Comparison of ENCODE assay signal across 8 cellular contexts in the genomic region with DNA sequence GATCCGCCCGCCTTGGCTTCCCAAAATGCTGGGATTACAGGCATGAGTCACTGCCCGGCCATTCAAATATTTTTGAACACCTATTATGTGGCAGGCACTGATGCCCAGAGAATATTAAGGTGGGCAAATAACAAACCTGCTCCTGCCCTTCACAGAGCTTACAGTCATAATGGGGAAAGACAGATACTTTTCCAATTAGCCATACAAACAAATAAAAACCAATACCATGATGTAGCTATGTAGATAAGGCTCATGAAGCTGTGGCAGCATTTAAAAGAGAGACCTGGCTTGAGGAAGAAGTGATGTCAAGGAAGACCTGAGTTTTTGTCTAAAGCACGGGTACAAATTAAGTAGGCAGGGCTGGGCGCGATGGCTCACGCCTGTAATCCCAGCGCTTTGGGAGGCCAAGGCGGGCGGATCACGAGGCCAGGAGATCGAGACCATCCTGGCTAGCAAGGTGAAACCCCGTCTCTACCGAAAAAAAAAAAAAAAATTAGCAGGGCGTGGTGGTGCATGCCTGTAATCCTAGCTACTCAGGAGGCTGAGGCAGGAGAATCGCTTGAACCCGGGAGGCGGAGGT. TPM values are rescaled to one million over a fixed set of nuclear protein-coding genes. Genes with fewer than 3 reads are reported as not detected.
DNase-seq lines count a peak whose midpoint lies in the region; ATAC-seq and TF ChIP-seq lines count a peak whose summit lies in the region.
"Not testable (repeated sequence)": the region's sequence is repeated elsewhere in the genome, so short reads cannot be mapped to it uniquely, and the experiment has no call there.

No MANE protein-coding gene starts in this region.

- H3K4me1 Mint-ChIP-seq in activated T-helper 1 cell treated with anti-CD3 and anti-CD28 coated beads, Interleukin-12 subunit alpha, Interleukin-12 subunit beta, Interleukin-2, Interleukin-4 antibody, amounts not matched to agents 30 ng/mL and 10 ng/mL and 1 ng/mL, durations not matched to agents 14 hours and 24 hours and 36 hours (ENCODE audit: low read depth): peaks cover 33% of the 10 kb centered on the region
- peaks cover 32% of the 10 kb centered on the region for H3K4me1 Mint-ChIP-seq in chondrocyte (ENCODE audit: low read depth)
- H3K4me1 Mint-ChIP-seq in glutamatergic neuron (ENCODE audit: low read depth, unreplicated experiment): peaks cover 11% of the 10 kb centered on the region
- peaks cover 34% of the 10 kb centered on the region for H3K4me1 Mint-ChIP-seq in stimulated activated naive CD8-positive, alpha-beta T cell treated with anti-CD3 and anti-CD28 coated beads, Interleukin-15, amount 100 ng/mL, for 72 hours

- peak overlapping the region; percentile 13 for H3K27ac Mint-ChIP-seq in activated T-helper 1 cell treated with anti-CD3 and anti-CD28 coated beads, Interleukin-12 subunit alpha, Interleukin-12 subunit beta, Interleukin-2, Interleukin-4 antibody, amounts not matched to agents 30 ng/mL and 10 ng/mL and 1 ng/mL, durations not matched to agents 14 hours and 24 hours and 36 hours
- H3K27ac Mint-ChIP-seq in chondrocyte (ENCODE audit: unreplicated experiment): peak overlapping the region; percentile 27
- H3K27ac Mint-ChIP-seq in glutamatergic neuron (ENCODE audit: unreplicated experiment); stimulated activated naive CD8-positive, alpha-beta T cell treated with anti-CD3 and anti-CD28 coated beads, Interleukin-15, amount 100 ng/mL, for 72 hours: not testable (repeated sequence)

- H3K27me3 Mint-ChIP-seq in activated T-helper 1 cell treated with anti-CD3 and anti-CD28 coated beads, Interleukin-12 subunit alpha, Interleukin-12 subunit beta, Interleukin-2, Interleukin-4 antibody, amounts not matched to agents 30 ng/mL and 10 ng/mL and 1 ng/mL, durations not matched to agents 14 hours and 24 hours and 36 hours (ENCODE audit: insufficient read depth); chondrocyte (ENCODE audit: low read depth); glutamatergic neuron (ENCODE audit: unreplicated experiment); stimulated activated naive CD8-positive, alpha-beta T cell treated with anti-CD3 and anti-CD28 coated beads, Interleukin-15, amount 100 ng/mL, for 72 hours: not testable (repeated sequence)

- H3K36me3 Mint-ChIP-seq in activated T-helper 1 cell treated with anti-CD3 and anti-CD28 coated beads, Interleukin-12 subunit alpha, Interleukin-12 subunit beta, Interleukin-2, Interleukin-4 antibody, amounts not matched to agents 30 ng/mL and 10 ng/mL and 1 ng/mL, durations not matched to agents 14 hours and 24 hours and 36 hours (ENCODE audit: low read depth): peaks cover 16% of the 10 kb centered on the region
- H3K36me3 Mint-ChIP-seq in chondrocyte (ENCODE audit: low read depth); glutamatergic neuron (ENCODE audit: unreplicated experiment): not testable (repeated sequence)

- H3K4me2 ChIP-seq in BLaER1 (peak overlapping the region; percentile 89), neural cell (ENCODE audit: low read length) (peak overlapping the region; percentile 73)

- not testable (repeated sequence) for TF ChIP-seq EP300 in neural cell (conservative IDR thresholded peaks at IDR 0.05; ENCODE audit: poor library complexity, severe bottlenecking)

- H3K9me2 ChIP-seq in neural cell (ENCODE audit: insufficient read depth, low read length): not testable (repeated sequence)

- not testable (repeated sequence) for H3K9me3 Mint-ChIP-seq in activated T-helper 1 cell treated with anti-CD3 and anti-CD28 coated beads, Interleukin-12 subunit alpha, Interleukin-12 subunit beta, Interleukin-2, Interleukin-4 antibody, amounts not matched to agents 30 ng/mL and 10 ng/mL and 1 ng/mL, durations not matched to agents 14 hours and 24 hours and 36 hours; chondrocyte (ENCODE audit: low read depth); glutamatergic neuron (ENCODE audit: unreplicated experiment); stimulated activated naive CD8-positive, alpha-beta T cell treated with anti-CD3 and anti-CD28 coated beads, Interleukin-15, amount 100 ng/mL, for 72 hours

- H3K27me3 ChIP-seq in BLaER1; RWPE2 (ENCODE audit: insufficient read depth, poor library complexity, severe bottlenecking); neural cell (ENCODE audit: insufficient read depth, low read depth, low read length): not testable (repeated sequence)

- H4K20me1 ChIP-seq in BLaER1; neural cell (ENCODE audit: insufficient read depth): not testable (repeated sequence)

- not testable (repeated sequence) for TF ChIP-seq CTCF in HFF-Myc (IDR thresholded peaks at IDR 0.05; ENCODE audit: low read depth, low read length, missing control alignments); RWPE2 (IDR thresholded peaks at IDR 0.05; ENCODE audit: poor library complexity, severe bottlenecking); chondrocyte (IDR thresholded peaks at IDR 0.05); glutamatergic neuron (IDR thresholded peaks at IDR 0.05; ENCODE audit: partially characterized antibody, unreplicated experiment); neural cell (IDR thresholded peaks at IDR 0.05; ENCODE audit: poor library complexity, severe bottlenecking)

- peaks cover 40% of the 10 kb centered on the region for H3K36me3 ChIP-seq in BLaER1
- peaks cover 21% of the 10 kb centered on the region; the same call in 1 of the 2 replicates for H3K36me3 ChIP-seq in RWPE2 (ENCODE audit: low read depth)
- not testable (repeated sequence) for H3K36me3 ChIP-seq in neural cell (ENCODE audit: insufficient read depth, low read length)

- peak overlapping the region; percentile 82 for H3K9ac ChIP-seq in BLaER1
- not testable (repeated sequence) for H3K9ac ChIP-seq in neural cell (ENCODE audit: low read length)

- H2AFZ ChIP-seq in neural cell (ENCODE audit: low read depth, low read length): not testable (repeated sequence)

- H3K4me3 ChIP-seq in BLaER1 (peak overlapping the region; percentile 83), HFF-Myc (replicated peaks; ENCODE audit: low read depth, low read length) (peak overlapping the region; percentile 73), RWPE2 (ENCODE audit: severe bottlenecking) (peak overlapping the region; percentile 84), neural cell (ENCODE audit: low read length) (peak overlapping the region; percentile 100)

- intact Hi-C loops in activated T-helper 1 cell treated with anti-CD3 and anti-CD28 coated beads, Interleukin-12 subunit alpha, Interleukin-12 subunit beta, Interleukin-2, Interleukin-4 antibody, amounts not matched to agents 30 ng/mL and 10 ng/mL and 1 ng/mL, durations not matched to agents 14 hours and 24 hours and 36 hours (cut with micrococcal nuclease): not testable (repeated sequence)

- not testable (repeated sequence) for H3F3A ChIP-seq in neural cell (ENCODE audit: insufficient read depth, low read length, poor library complexity, severe bottlenecking)

- peaks cover 11% of the 10 kb centered on the region for H3K79me2 ChIP-seq in neural cell (replicated peaks; ENCODE audit: insufficient read depth, low read length)

- not testable (repeated sequence) for DNase-seq in HFF-Myc (ENCODE audit: extremely low read depth, low read depth); RWPE2 (ENCODE audit: low spot score); activated T-helper 1 cell treated with anti-CD3 and anti-CD28 coated beads, Interleukin-12 subunit alpha, Interleukin-12 subunit beta, Interleukin-2, Interleukin-4 antibody, amounts not matched to agents 30 ng/mL and 10 ng/mL and 1 ng/mL, durations not matched to agents 14 hours and 24 hours and 36 hours (ENCODE audit: low spot score); chondrocyte (ENCODE audit: low spot score); glutamatergic neuron; stimulated activated naive CD8-positive, alpha-beta T cell treated with anti-CD3 and anti-CD28 coated beads, Interleukin-15, amount 100 ng/mL, for 72 hours

- 0 out of 2 replicates have a peak overlapping the region, but pooled peaks have one; percentile 82 for H3K27ac ChIP-seq in BLaER1
- not testable (repeated sequence) for H3K27ac ChIP-seq in RWPE2 (ENCODE audit: poor library complexity, severe bottlenecking); neural cell (ENCODE audit: low read length)

- TF ChIP-seq RAD21 in neural cell (conservative IDR thresholded peaks at IDR 0.05): not testable (repeated sequence)

- peak overlapping the region; percentile 89 for H3K4me3 Mint-ChIP-seq in activated T-helper 1 cell treated with anti-CD3 and anti-CD28 coated beads, Interleukin-12 subunit alpha, Interleukin-12 subunit beta, Interleukin-2, Interleukin-4 antibody, amounts not matched to agents 30 ng/mL and 10 ng/mL and 1 ng/mL, durations not matched to agents 14 hours and 24 hours and 36 hours
- peak overlapping the region; percentile 80 for H3K4me3 Mint-ChIP-seq in chondrocyte (ENCODE audit: unreplicated experiment)
- H3K4me3 Mint-ChIP-seq in glutamatergic neuron (ENCODE audit: unreplicated experiment): peak overlapping the region; percentile 95
- peak overlapping the region; percentile 87 to 99 for H3K4me3 Mint-ChIP-seq in stimulated activated naive CD8-positive, alpha-beta T cell treated with anti-CD3 and anti-CD28 coated beads, Interleukin-15, amount 100 ng/mL, for 72 hours

- H3K9me3 ChIP-seq in BLaER1; RWPE2 (ENCODE audit: severe bottlenecking); neural cell (ENCODE audit: low read length): not testable (repeated sequence)

- H3K4me1 ChIP-seq in BLaER1: peaks cover 26% of the 10 kb centered on the region
- peaks cover 17% of the 10 kb centered on the region for H3K4me1 ChIP-seq in RWPE2 (ENCODE audit: insufficient read depth, poor library complexity, severe bottlenecking)

- ATAC-seq in RWPE2 (ENCODE audit: low read depth); stimulated activated naive CD8-positive, alpha-beta T cell treated with anti-CD3 and anti-CD28 coated beads, Interleukin-15, amount 100 ng/mL, for 72 hours: not testable (repeated sequence)

RNA-seq across cellular contexts. Expression of gene ASCC2, which starts 1.2 kb away (rescaled TPM):
- total RNA-seq in activated T-helper 1 cell treated with anti-CD3 and anti-CD28 coated beads, Interleukin-12 subunit alpha, Interleukin-12 subunit beta, Interleukin-2, Interleukin-4 antibody, amounts not matched to agents 30 ng/mL and 10 ng/mL and 1 ng/mL, durations not matched to agents 14 hours and 24 hours and 36 hours: 84.5 and 90.9 TPM in 2 replicates
- total RNA-seq in chondrocyte (43.2 to 65.8 TPM (median 44.2 TPM) in 3 replicates), glutamatergic neuron (ENCODE audit: unreplicated experiment) (67.8 TPM)
- polyA plus RNA-seq in neural cell: 25.3 and 26.2 TPM in 2 replicates
- 35.3 and 36.3 TPM in 2 replicates for polyA minus RNA-seq in neural cell

RNA-seq across cellular contexts. Expression of gene MTMR3, which starts 46.1 kb away (rescaled TPM):
- 20.6 and 27.8 TPM in 2 replicates for total RNA-seq in activated T-helper 1 cell treated with anti-CD3 and anti-CD28 coated beads, Interleukin-12 subunit alpha, Interleukin-12 subunit beta, Interleukin-2, Interleukin-4 antibody, amounts not matched to agents 30 ng/mL and 10 ng/mL and 1 ng/mL, durations not matched to agents 14 hours and 24 hours and 36 hours
- 30.5 to 37.1 TPM (median 36.9 TPM) in 3 replicates for total RNA-seq in chondrocyte
- 51.7 TPM for total RNA-seq in glutamatergic neuron (ENCODE audit: unreplicated experiment)
- 46.7 and 59.6 TPM in 2 replicates for polyA plus RNA-seq in neural cell
- 126 and 128 TPM in 2 replicates for polyA minus RNA-seq in neural cell
